Comparison of ENCODE assay signal across 10 cellular contexts in the genomic region with DNA sequence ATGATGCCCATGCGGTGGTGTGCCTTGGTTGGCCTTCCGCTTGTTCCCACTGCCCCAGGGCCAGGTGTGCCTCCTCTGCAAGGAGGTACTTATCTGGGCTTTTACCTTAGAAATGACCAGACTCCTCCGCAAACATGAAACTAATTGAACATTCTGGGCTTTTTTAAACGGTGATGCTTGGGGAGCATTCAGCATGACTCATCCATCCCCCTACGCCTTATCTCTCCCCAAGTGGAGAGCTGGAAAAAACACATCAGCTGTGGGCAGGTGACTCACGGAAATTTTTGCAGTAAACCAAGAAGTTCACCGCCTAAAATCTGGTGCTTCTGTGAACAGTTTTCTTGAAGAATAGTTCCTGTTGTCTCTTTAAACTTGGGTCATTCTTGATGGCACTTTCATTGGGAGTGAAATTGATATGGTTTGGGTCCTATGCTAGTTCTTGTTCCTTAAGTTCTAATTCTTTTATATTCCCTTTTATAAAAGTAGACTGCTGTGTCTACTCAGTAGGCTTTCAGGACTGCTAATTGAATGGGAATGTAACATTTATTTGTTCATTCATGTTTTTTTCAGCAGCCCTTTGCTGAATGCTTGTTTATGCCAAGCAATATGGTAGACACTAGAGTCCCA. TPM values are rescaled to one million over a fixed set of nuclear protein-coding genes. Genes with fewer than 3 reads are reported as not detected.
DNase-seq lines count a peak whose midpoint lies in the region; ATAC-seq and TF ChIP-seq lines count a peak whose summit lies in the region.
"Had no signal": no experiment of that assay in that cellular context is flagged by ENCODE, and none has a peak within 500 bp of the region (broad histone marks: within the 10 kb centered on the region; RNA-seq: fewer than 3 reads in every experiment).

No MANE protein-coding gene starts in this region.

- DNase-seq in HCEC 1CT = peak; percentile 75
- DNase-seq in activated CD4-positive, alpha-beta memory T cell treated with anti-CD3 and anti-CD28 coated beads for 36 hours = peak; percentile 95
- DNase-seq in dedifferentiated amniotic fluid mesenchymal stem cell (ENCODE audit: extremely low spot score) = peak; percentile 34
- DNase-seq in stimulated activated CD4-positive, alpha-beta T cell treated with anti-CD3 and anti-CD28 coated beads, TNF-alpha, amount 100 ng/mL, for 4 hours (ENCODE audit: low read depth in 3 of 3) = peak; percentile 51 to 81 (median 81)
- no peak for DNase-seq in spleen
- DNase-seq in heart left ventricle = no peak
- DNase-seq in Calu3 = no peak
- DNase-seq in SKM-1 (lab: John Stamatoyannopoulos, UW; ENCODE audit: unreplicated experiment) = no peak
- DNase-seq: NCI-H187 treated with DMSO at 0.1 percent for 48 hours, stomach had no signal

- TF ChIP-seq CTCF in spleen (IDR thresholded peaks at IDR 0.05 in 8 of 11, conservative IDR thresholded peaks at IDR 0.05 in 3 of 11) (no peak), heart left ventricle (IDR thresholded peaks at IDR 0.05) (no peak), Calu3 (IDR thresholded peaks at IDR 0.05; ENCODE audit: unreplicated experiment) (no peak)

- peaks cover 84% of the 10 kb centered on the region for H3K36me3 Mint-ChIP-seq in activated CD4-positive, alpha-beta memory T cell treated with anti-CD3 and anti-CD28 coated beads for 36 hours
- peaks cover 49% of the 10 kb centered on the region for H3K36me3 Mint-ChIP-seq in Calu3 (ENCODE audit: insufficient read depth, unreplicated experiment)

- peak overlapping the region; percentile 100 for H3K27ac Mint-ChIP-seq in activated CD4-positive, alpha-beta memory T cell treated with anti-CD3 and anti-CD28 coated beads for 36 hours
- H3K27ac Mint-ChIP-seq in Calu3 (ENCODE audit: unreplicated experiment) = no peak overlapping the region

- H3K4me1 ChIP-seq in spleen (peaks cover 0 to 32% (median 12%) of the 10 kb centered on the region in 6 donors), heart left ventricle (no peaks in the 10 kb centered on the region)
- H3K4me1 ChIP-seq: stomach had no signal

- WGBS in spleen, 5 donors = 78 to 88% (median 83%) methylated on average over 7 of the region's 7 CpGs
- 82 to 86% (median 84%) methylated on average over 7 of the region's 7 CpGs for WGBS in heart left ventricle, 4 donors

- CTCF ChIA-PET in activated CD4-positive, alpha-beta memory T cell treated with anti-CD3 and anti-CD28 coated beads for 36 hours (lab: Charles Lee) = interaction anchor here (0.8 to 2.4 kb wide), 5 partner anchors 16 to 200 kb away, joined by 3 to 13 read pairs (median 5); no protein-coding TSS in a partner anchor
- CTCF ChIA-PET in Calu3 (lab: Charles Lee) = no interaction called here

- intact Hi-C loops in activated CD4-positive, alpha-beta memory T cell treated with anti-CD3 and anti-CD28 coated beads for 36 hours (cut with micrococcal nuclease) = loop anchor here (1.0 to 10.0 kb wide), 6 partner anchors 19 to 1901 kb away; a partner anchor contains a TSS
- intact Hi-C loops in spleen (cut with DNase I; ENCODE audit: low total_unique reads) = no loop called here
- intact Hi-C loops in heart left ventricle (cut with DNase I) = no loop called here
- intact Hi-C loops in Calu3 (cut with micrococcal nuclease; ENCODE audit: unreplicated experiment) = no loop called here

- no peaks in the 10 kb centered on the region for H3K27me3 Mint-ChIP-seq in activated CD4-positive, alpha-beta memory T cell treated with anti-CD3 and anti-CD28 coated beads for 36 hours
- no peaks in the 10 kb centered on the region for H3K27me3 Mint-ChIP-seq in Calu3 (ENCODE audit: unreplicated experiment)

- H3K9me3 Mint-ChIP-seq in activated CD4-positive, alpha-beta memory T cell treated with anti-CD3 and anti-CD28 coated beads for 36 hours = peaks cover 14% of the 10 kb centered on the region
- no peaks in the 10 kb centered on the region for H3K9me3 Mint-ChIP-seq in Calu3 (ENCODE audit: low read depth, unreplicated experiment)

- no peak for TF ChIP-seq POLR2A in spleen (IDR thresholded peaks at IDR 0.05)
- no peak for TF ChIP-seq POLR2A in heart left ventricle (IDR thresholded peaks at IDR 0.05)

- H3K27ac ChIP-seq in spleen (peak overlapping the region in 1 of 8 donors; percentile 1), heart left ventricle (no peak overlapping the region)
- H3K27ac ChIP-seq: stomach had no signal

- POLR2A ChIA-PET in activated CD4-positive, alpha-beta memory T cell treated with anti-CD3 and anti-CD28 coated beads for 36 hours (lab: Charles Lee) = interaction anchor here (0.9 to 2.2 kb wide), 7 partner anchors 9 to 135 kb away, joined by 3 to 11 read pairs (median 5); a partner anchor contains a TSS

- H3K4me3 Mint-ChIP-seq in activated CD4-positive, alpha-beta memory T cell treated with anti-CD3 and anti-CD28 coated beads for 36 hours = peak overlapping the region; percentile 53
- no peak overlapping the region for H3K4me3 Mint-ChIP-seq in Calu3 (ENCODE audit: low read depth, unreplicated experiment)

- BruUV-seq in Calu3 (replicated peaks; lab: Mats Ljungman, UMichigan) = no TSS peak

- H3K9me3 ChIP-seq in spleen (peaks cover 0 to 16% (median 11%) of the 10 kb centered on the region in 8 donors), heart left ventricle (peaks cover 0 to 10% (median 0%) of the 10 kb centered on the region in 12 donors)
- H3K9me3 ChIP-seq: stomach had no signal

- ATAC-seq in heart left ventricle = no peak

- H3K36me3 ChIP-seq in spleen = peaks cover 0 to 100% (median 78%) of the 10 kb centered on the region in 6 donors
- H3K36me3 ChIP-seq in heart left ventricle = peaks cover 0 to 100% (median 91%) of the 10 kb centered on the region in 9 donors

- no peaks in the 10 kb centered on the region for H3K27me3 ChIP-seq in spleen (replicated peaks in 1 of 7)
- no peaks in the 10 kb centered on the region for H3K27me3 ChIP-seq in heart left ventricle
- H3K27me3 ChIP-seq: stomach had no signal

- H3K4me1 Mint-ChIP-seq in activated CD4-positive, alpha-beta memory T cell treated with anti-CD3 and anti-CD28 coated beads for 36 hours (ENCODE audit: low read depth) = peaks cover 92% of the 10 kb centered on the region
- peaks cover 10% of the 10 kb centered on the region for H3K4me1 Mint-ChIP-seq in Calu3 (ENCODE audit: low read depth, unreplicated experiment)

- H3K4me3 ChIP-seq in spleen (no peak overlapping the region), heart left ventricle (no peak overlapping the region)
- H3K4me3 ChIP-seq: stomach had no signal

RNA-seq across cellular contexts. Expression of a gene that starts 39.6 kb away (rescaled TPM):
- total RNA-seq in activated CD4-positive, alpha-beta memory T cell treated with anti-CD3 and anti-CD28 coated beads for 36 hours = 100 to 1,000 TPM; 298 to 300 TPM
- 10 to 100 TPM; 28.2 to 57.3 (median 45.0) TPM for total RNA-seq in spleen
- 10 to 100 TPM in 2 of 3 donors, 1 to 10 TPM in 1; 7.5 to 11.6 (median 11.3) TPM for polyA plus RNA-seq in spleen
- total RNA-seq in heart left ventricle = 10 to 100 TPM; 27.2 to 42.9 (median 32.5) TPM
- polyA plus RNA-seq in heart left ventricle = 10 to 100 TPM; 13.8 to 34.0 TPM
- total RNA-seq in Calu3 (2022) = 105 and 106 TPM in 2 replicates

Comparison
In these comparisons a context has a peak if more than half of its experiments do, and no peak if none do; other contexts are left out.
1. DNase-seq: peak in HCEC 1CT (single experiment), activated CD4-positive, alpha-beta memory T cell treated with anti-CD3 and anti-CD28 coated beads for 36 hours (single experiment), dedifferentiated amniotic fluid mesenchymal stem cell (single experiment) and stimulated activated CD4-positive, alpha-beta T cell treated with anti-CD3 and anti-CD28 coated beads, TNF-alpha, amount 100 ng/mL, for 4 hours (3 of 3); none in spleen (single experiment), heart left ventricle (0 of 5), Calu3 (single experiment) and SKM-1 (single experiment).